In the genomic region with DNA sequence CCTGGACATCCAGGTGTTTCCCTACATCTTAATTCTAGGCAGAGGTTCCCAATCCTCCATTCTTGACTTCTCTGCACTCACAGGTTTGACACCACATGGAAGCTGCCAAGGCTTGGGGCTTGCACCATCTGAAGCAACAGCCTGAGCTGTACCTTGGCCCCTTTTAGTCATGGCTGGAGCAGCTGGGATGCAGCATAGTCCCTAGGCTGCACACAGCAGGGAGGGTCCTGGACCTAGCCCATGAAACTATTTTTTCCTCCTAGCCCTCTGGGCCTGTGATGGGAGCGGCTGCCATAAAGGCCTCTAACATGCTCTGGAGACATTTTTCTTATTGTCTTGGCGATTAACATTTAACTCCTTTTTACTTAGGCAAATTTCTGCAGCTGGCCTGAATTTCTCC, we compare ENCODE assay signal across 2 cellular contexts.
TF ChIP-seq lines count a peak whose summit lies in the region.

No MANE protein-coding gene starts in this region.

TF ChIP-seq in HEK293, 187 proteins besides CTCF, POLR2A, EP300 and RAD21 (continued from another document):
- peak; percentile 69 for TF ChIP-seq SETDB1 (IDR thresholded peaks at IDR 0.05; ENCODE audit: insufficient read length, low read length)

TF ChIP-seq in GM23338, 12 proteins besides CTCF, POLR2A, EP300 and RAD21:
- TF ChIP-seq, protein P1, sequence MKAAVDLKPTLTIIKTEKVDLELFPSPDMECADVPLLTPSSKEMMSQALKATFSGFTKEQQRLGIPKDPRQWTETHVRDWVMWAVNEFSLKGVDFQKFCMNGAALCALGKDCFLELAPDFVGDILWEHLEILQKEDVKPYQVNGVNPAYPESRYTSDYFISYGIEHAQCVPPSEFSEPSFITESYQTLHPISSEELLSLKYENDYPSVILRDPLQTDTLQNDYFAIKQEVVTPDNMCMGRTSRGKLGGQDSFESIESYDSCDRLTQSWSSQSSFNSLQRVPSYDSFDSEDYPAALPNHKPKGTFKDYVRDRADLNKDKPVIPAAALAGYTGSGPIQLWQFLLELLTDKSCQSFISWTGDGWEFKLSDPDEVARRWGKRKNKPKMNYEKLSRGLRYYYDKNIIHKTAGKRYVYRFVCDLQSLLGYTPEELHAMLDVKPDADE (IDR thresholded peaks at IDR 0.05), result no peak
- TF ChIP-seq ZNF462 (CRISPR knock-in tag; IDR thresholded peaks at IDR 0.05), result no peak
- TF ChIP-seq ZNF114 (CRISPR knock-in tag; IDR thresholded peaks at IDR 0.05), result no peak
- TF ChIP-seq STAT1 (IDR thresholded peaks at IDR 0.05; ENCODE audit: unreplicated experiment), result no peak
- no peak for TF ChIP-seq POLR2AphosphoS5 (IDR thresholded peaks at IDR 0.05; ENCODE audit: low read depth)
- TF ChIP-seq NANOG (IDR thresholded peaks at IDR 0.05; ENCODE audit: borderline replicate concordance), result no peak
- no peak for TF ChIP-seq CREB1 (CRISPR knock-in tag; IDR thresholded peaks at IDR 0.05; ENCODE audit: low read depth)
- TF ChIP-seq, protein P2, sequence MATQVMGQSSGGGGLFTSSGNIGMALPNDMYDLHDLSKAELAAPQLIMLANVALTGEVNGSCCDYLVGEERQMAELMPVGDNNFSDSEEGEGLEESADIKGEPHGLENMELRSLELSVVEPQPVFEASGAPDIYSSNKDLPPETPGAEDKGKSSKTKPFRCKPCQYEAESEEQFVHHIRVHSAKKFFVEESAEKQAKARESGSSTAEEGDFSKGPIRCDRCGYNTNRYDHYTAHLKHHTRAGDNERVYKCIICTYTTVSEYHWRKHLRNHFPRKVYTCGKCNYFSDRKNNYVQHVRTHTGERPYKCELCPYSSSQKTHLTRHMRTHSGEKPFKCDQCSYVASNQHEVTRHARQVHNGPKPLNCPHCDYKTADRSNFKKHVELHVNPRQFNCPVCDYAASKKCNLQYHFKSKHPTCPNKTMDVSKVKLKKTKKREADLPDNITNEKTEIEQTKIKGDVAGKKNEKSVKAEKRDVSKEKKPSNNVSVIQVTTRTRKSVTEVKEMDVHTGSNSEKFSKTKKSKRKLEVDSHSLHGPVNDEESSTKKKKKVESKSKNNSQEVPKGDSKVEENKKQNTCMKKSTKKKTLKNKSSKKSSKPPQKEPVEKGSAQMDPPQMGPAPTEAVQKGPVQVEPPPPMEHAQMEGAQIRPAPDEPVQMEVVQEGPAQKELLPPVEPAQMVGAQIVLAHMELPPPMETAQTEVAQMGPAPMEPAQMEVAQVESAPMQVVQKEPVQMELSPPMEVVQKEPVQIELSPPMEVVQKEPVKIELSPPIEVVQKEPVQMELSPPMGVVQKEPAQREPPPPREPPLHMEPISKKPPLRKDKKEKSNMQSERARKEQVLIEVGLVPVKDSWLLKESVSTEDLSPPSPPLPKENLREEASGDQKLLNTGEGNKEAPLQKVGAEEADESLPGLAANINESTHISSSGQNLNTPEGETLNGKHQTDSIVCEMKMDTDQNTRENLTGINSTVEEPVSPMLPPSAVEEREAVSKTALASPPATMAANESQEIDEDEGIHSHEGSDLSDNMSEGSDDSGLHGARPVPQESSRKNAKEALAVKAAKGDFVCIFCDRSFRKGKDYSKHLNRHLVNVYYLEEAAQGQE (IDR thresholded peaks at IDR 0.05; ENCODE audit: unreplicated experiment), result no peak
- no peak for TF ChIP-seq ZNF331 (CRISPR knock-in tag; IDR thresholded peaks at IDR 0.05; ENCODE audit: low read depth)
- no peak for TF ChIP-seq EZH2 (IDR thresholded peaks at IDR 0.05; ENCODE audit: low read depth, unreplicated experiment)
- no peak for TF ChIP-seq JUNB (IDR thresholded peaks at IDR 0.05; ENCODE audit: unreplicated experiment)
- no peak for TF ChIP-seq EZH2phosphoT487 (IDR thresholded peaks at IDR 0.05; ENCODE audit: unreplicated experiment)
